8 cellular contexts compared by ENCODE assay signal in genomic region chr11:86671386-86672006, GRCh38. TPM values are rescaled to one million over a fixed set of nuclear protein-coding genes. Genes with fewer than 3 reads are reported as not detected.
DNase-seq lines count a peak whose midpoint lies in the region; ATAC-seq and TF ChIP-seq lines count a peak whose summit lies in the region.

No MANE protein-coding gene starts in this region.

- H3K27ac ChIP-seq in mesodermal cell (ENCODE audit: low read depth, low read length, severe bottlenecking) (no peak overlapping the region), temporal lobe (ENCODE audit: low read depth, low read length) (peak overlapping the region; percentile 62)

- no peaks in the 10 kb centered on the region for H3K9me3 ChIP-seq in mesodermal cell (ENCODE audit: control insufficient read depth, low read length)

- POLR2A ChIA-PET in T-cell (lab: Charles Lee): no interaction called here

- WGBS in mesodermal cell (ENCODE audit: insufficient coverage in 2 of 2), 2 experiments: 2 to 7% methylated on average over 27 to 31 of the region's 36 CpGs

- H3K36me3 ChIP-seq in mesodermal cell (ENCODE audit: control insufficient read depth, insufficient read depth, low read length): no peaks in the 10 kb centered on the region

- H3K4me3 Mint-ChIP-seq in HFFc6 (peak overlapping the region; percentile 84), T-cell (peak overlapping the region; percentile 70 to 82 (median 74)), endothelial cell (ENCODE audit: unreplicated experiment) (peak overlapping the region; percentile 82)

- H3K27me3 Mint-ChIP-seq in HFFc6 (ENCODE audit: insufficient read depth) (peaks cover 2% of the 10 kb centered on the region; the same call in 1 of the 2 replicates), T-cell (peaks cover 11 to 13% of the 10 kb centered on the region in 2 donors), endothelial cell (ENCODE audit: unreplicated experiment) (peaks cover 9% of the 10 kb centered on the region)

- H3K4me1 ChIP-seq in mesodermal cell (ENCODE audit: control insufficient read depth, insufficient read depth, low read length, poor library complexity, severe bottlenecking): no peaks in the 10 kb centered on the region

- ATAC-seq in T-cell (replicated peaks in 1 of 4): peak in 3 of 4 experiments; percentile 22 to 48 (median 41)
- ATAC-seq in HG03045 (IDR thresholded peaks at IDR 0.05; ENCODE audit: unreplicated experiment): no peak
- no peak for ATAC-seq in GM19452 (IDR thresholded peaks at IDR 0.05; ENCODE audit: unreplicated experiment)

- CTCF ChIA-PET in T-cell (lab: Charles Lee): interaction anchor here in 1 of 2 donors (0.6 kb wide), 1 partner anchor 314 kb away, joined by 3 read pairs; no protein-coding TSS in a partner anchor

- no peak; the same call in 1 of the 2 replicates for TF ChIP-seq CTCF in HFFc6 (IDR thresholded peaks at IDR 0.05)
- no peak for TF ChIP-seq CTCF in endothelial cell (IDR thresholded peaks at IDR 0.05; ENCODE audit: unreplicated experiment)

- no peaks in the 10 kb centered on the region for H3K9me3 Mint-ChIP-seq in HFFc6
- H3K9me3 Mint-ChIP-seq in T-cell: no peaks in the 10 kb centered on the region
- no peaks in the 10 kb centered on the region for H3K9me3 Mint-ChIP-seq in endothelial cell (ENCODE audit: unreplicated experiment)

- peak overlapping the region; percentile 47 for H3K4me3 ChIP-seq in mesodermal cell (ENCODE audit: extremely low read depth, insufficient read depth, low read length, poor library complexity, severe bottlenecking)

- H3K4me1 Mint-ChIP-seq in HFFc6 (ENCODE audit: low read depth) (peaks cover 44% of the 10 kb centered on the region), T-cell (peaks cover 14 to 20% (median 18%) of the 10 kb centered on the region in 3 donors), endothelial cell (ENCODE audit: unreplicated experiment) (peaks cover 3% of the 10 kb centered on the region)

- H3K27ac Mint-ChIP-seq in HFFc6: peak overlapping the region; percentile 62
- H3K27ac Mint-ChIP-seq in T-cell: peak overlapping the region in 1 of 2 donors; percentile 7
- no peak overlapping the region for H3K27ac Mint-ChIP-seq in endothelial cell (ENCODE audit: unreplicated experiment)

- 0 out of 2 replicates have a peak, but pooled peaks cover 7% of the 10 kb centered on the region for H3K36me3 Mint-ChIP-seq in HFFc6 (ENCODE audit: low read depth)
- peaks cover 4% of the 10 kb centered on the region for H3K36me3 Mint-ChIP-seq in T-cell
- H3K36me3 Mint-ChIP-seq in endothelial cell (ENCODE audit: low read depth, unreplicated experiment): peaks cover 3% of the 10 kb centered on the region

- DNase-seq in DMS 273 (lab: John Stamatoyannopoulos, UW; ENCODE audit: unreplicated experiment) (peak; percentile 76), HFFc6 (no peak), T-cell (peak in 4 of 34 experiments; percentile 0 to 5 (median 2)), endothelial cell (ENCODE audit: low spot score) (peak; percentile 5)

RNA-seq across cellular contexts. Expression of gene ME3, which starts 0.9 kb away (rescaled TPM):
- 1 to 10 TPM; 3.5 to 8.6 (median 6.6) TPM for total RNA-seq in HFFc6 (2021; fragmentation: NEBNext Ultra II Directional; extraction: Animal tissue kit (Norgen Biotek cat#: 25700))
- total RNA-seq in T-cell (1 to 10 TPM; 2.2 to 5.0 (median 4.3) TPM), endothelial cell (ENCODE audit: unreplicated experiment) (0.92 TPM), temporal lobe (86.1 TPM)
- 11.3 TPM for polyA plus RNA-seq in mesodermal cell (2013, experiment 1 of 2)
- 7.1 TPM for polyA plus RNA-seq in mesodermal cell (2013, experiment 2 of 2)

Comparison
In these comparisons a context has a peak if more than half of its experiments do, and no peak if none do; other contexts are left out.
1. ATAC-seq: peak in T-cell (3 of 4); none in HG03045 (single experiment) and GM19452 (single experiment).
2. Peak in every context shown above with its lines, with median percentiles within 50 percentile points of each other: H3K4me3 Mint-ChIP-seq.